ENCODE assay signal across 11 cellular contexts in genomic region chr17:76142044-76143041, GRCh38. TPM values are rescaled to one million over a fixed set of nuclear protein-coding genes. Genes with fewer than 3 reads are reported as not detected.
DNase-seq lines count a peak whose midpoint lies in the region; ATAC-seq, FAIRE-seq and TF ChIP-seq lines count a peak whose summit lies in the region.
"Had no signal": no experiment of that assay in that cellular context is flagged by ENCODE, and none has a peak within 500 bp of the region (broad histone marks: within the 10 kb centered on the region; RNA-seq: fewer than 3 reads in every experiment).

No MANE protein-coding gene starts in this region.

- dilution Hi-C loops in endothelial cell of umbilical vein (cut with MboI; ENCODE audit: extremely low pct_ligation_motif_present, low sequenced_read_pairs): no loop called here

- H3K4me3 ChIP-seq in RWPE2 (ENCODE audit: severe bottlenecking): no peak overlapping the region
- no peak overlapping the region for H3K4me3 ChIP-seq in endothelial cell of umbilical vein (replicated peaks in 1 of 3; ENCODE audit: insufficient read depth in 1 of 3, low read depth in 1 of 3, low read length in 3 of 3)
- no peak overlapping the region for H3K4me3 ChIP-seq in smooth muscle cell

- H3K4me1 ChIP-seq in RWPE2 (ENCODE audit: insufficient read depth, poor library complexity, severe bottlenecking) (no peaks in the 10 kb centered on the region), endothelial cell of umbilical vein (ENCODE audit: control insufficient read depth, extremely low read depth, insufficient read depth, low read length) (peaks cover 19% of the 10 kb centered on the region), smooth muscle cell (ENCODE audit: low read depth) (peaks cover 29% of the 10 kb centered on the region)

- H3K79me2 ChIP-seq in endothelial cell of umbilical vein (ENCODE audit: control insufficient read depth, insufficient read depth, low read length): no peaks in the 10 kb centered on the region
- H3K79me2 ChIP-seq in smooth muscle cell (ENCODE audit: low read depth): no peaks in the 10 kb centered on the region

- no peaks in the 10 kb centered on the region for H3K9me3 Mint-ChIP-seq in activated CD8-positive, alpha-beta memory T cell treated with anti-CD3 and anti-CD28 coated beads, Interleukin-2, amount 10 ng/mL, durations not matched to agents 7 days and 5 days (ENCODE audit: low read depth)

- no peak for FAIRE-seq in endothelial cell of umbilical vein (lab: Jason Lieb, UNC)

- H3K9me1 ChIP-seq in endothelial cell of umbilical vein (replicated peaks; ENCODE audit: control insufficient read depth, extremely low read depth, insufficient read depth, low read length): no peaks in the 10 kb centered on the region

- H3K9ac ChIP-seq in endothelial cell of umbilical vein (replicated peaks; ENCODE audit: extremely low read depth, insufficient read depth, low read length) (no peak overlapping the region), smooth muscle cell (ENCODE audit: low read depth) (no peak overlapping the region)

- CTCF ChIA-PET in activated CD8-positive, alpha-beta memory T cell treated with anti-CD3 and anti-CD28 coated beads, Interleukin-2, amount 10 ng/mL, durations not matched to agents 7 days and 5 days (lab: Charles Lee): interaction anchor here (0.8 to 6.7 kb wide), 7 partner anchors 8 to 138 kb away, joined by 3 to 62 read pairs (median 6); no protein-coding TSS in a partner anchor
- CTCF ChIA-PET in endothelial cell of umbilical vein (lab: Charles Lee): interaction anchor here (0.9 to 3.7 kb wide), 7 partner anchors 9 to 138 kb away, joined by 3 to 24 read pairs (median 6); no protein-coding TSS in a partner anchor

- H2AFZ ChIP-seq in endothelial cell of umbilical vein (ENCODE audit: low read depth, low read length) (peak overlapping the region; percentile 74), smooth muscle cell (ENCODE audit: low read depth) (no peak overlapping the region)

- peak overlapping the region; percentile 5 for H3K4me3 Mint-ChIP-seq in activated CD8-positive, alpha-beta memory T cell treated with anti-CD3 and anti-CD28 coated beads, Interleukin-2, amount 10 ng/mL, durations not matched to agents 7 days and 5 days

- H3K27me3 Mint-ChIP-seq in activated CD8-positive, alpha-beta memory T cell treated with anti-CD3 and anti-CD28 coated beads, Interleukin-2, amount 10 ng/mL, durations not matched to agents 7 days and 5 days: peaks cover 14% of the 10 kb centered on the region

- H3K36me3 ChIP-seq in RWPE2 (ENCODE audit: low read depth): no peaks in the 10 kb centered on the region
- no peaks in the 10 kb centered on the region for H3K36me3 ChIP-seq in endothelial cell of umbilical vein (ENCODE audit: control insufficient read depth in 2 of 2, extremely low read depth in 1 of 2, insufficient read depth in 2 of 2, low read length in 2 of 2)
- H3K36me3 ChIP-seq in smooth muscle cell (ENCODE audit: low read depth): no peaks in the 10 kb centered on the region
- H3K36me3 ChIP-seq: SJSA1 had no signal

- TF ChIP-seq CTCF in RWPE2 (IDR thresholded peaks at IDR 0.05; ENCODE audit: poor library complexity, severe bottlenecking) (no peak), endothelial cell of umbilical vein (IDR thresholded peaks at IDR 0.05; ENCODE audit: extremely low read depth in 1 of 2, insufficient read depth in 1 of 2, low read depth in 1 of 2, low read length in 2 of 2) (no peak), smooth muscle cell (IDR thresholded peaks at IDR 0.05; ENCODE audit: borderline replicate concordance, insufficient read depth, poor library complexity, severe bottlenecking) (no peak)

- no peak overlapping the region for H3K4me2 ChIP-seq in endothelial cell of umbilical vein (ENCODE audit: insufficient read depth, low read length)
- H3K4me2 ChIP-seq in smooth muscle cell: peak overlapping the region; percentile 98

- H3K4me1 Mint-ChIP-seq in activated CD8-positive, alpha-beta memory T cell treated with anti-CD3 and anti-CD28 coated beads, Interleukin-2, amount 10 ng/mL, durations not matched to agents 7 days and 5 days: peaks cover 64% of the 10 kb centered on the region

- no peaks in the 10 kb centered on the region for H3F3A ChIP-seq in smooth muscle cell (ENCODE audit: low read depth)

- H4K20me1 ChIP-seq in endothelial cell of umbilical vein (replicated peaks; ENCODE audit: control insufficient read depth, extremely low read depth, insufficient read depth, low read length) (no peaks in the 10 kb centered on the region), smooth muscle cell (ENCODE audit: low read depth) (no peaks in the 10 kb centered on the region)

- intact Hi-C loops in endothelial cell of umbilical vein (cut with micrococcal nuclease): no loop called here

- ATAC-seq in activated CD8-positive, alpha-beta memory T cell treated with anti-CD3 and anti-CD28 coated beads, Interleukin-2, amount 10 ng/mL, durations not matched to agents 7 days and 5 days: no peak
- no peak for ATAC-seq in RWPE2 (ENCODE audit: low read depth)

- H3K36me3 Mint-ChIP-seq in activated CD8-positive, alpha-beta memory T cell treated with anti-CD3 and anti-CD28 coated beads, Interleukin-2, amount 10 ng/mL, durations not matched to agents 7 days and 5 days: peaks cover 8% of the 10 kb centered on the region

- POLR2A ChIA-PET in endothelial cell of umbilical vein (lab: Charles Lee): no interaction called here

- H3K27ac Mint-ChIP-seq in activated CD8-positive, alpha-beta memory T cell treated with anti-CD3 and anti-CD28 coated beads, Interleukin-2, amount 10 ng/mL, durations not matched to agents 7 days and 5 days: peak overlapping the region; percentile 92

- DNase-seq in activated CD8-positive, alpha-beta memory T cell treated with anti-CD3 and anti-CD28 coated beads, Interleukin-2, amount 10 ng/mL, durations not matched to agents 7 days and 5 days: no peak
- no peak for DNase-seq in activated CD8-positive, alpha-beta memory T cell treated with anti-CD3 and anti-CD28 coated beads, Interleukin-2, amount 50 U/mL, for 48 hours
- DNase-seq in RWPE2 (ENCODE audit: low spot score) (peak; percentile 47), endothelial cell of umbilical vein (ENCODE audit: low read depth, low spot score) (no peak), smooth muscle cell (lab: John Stamatoyannopoulos, UW; ENCODE audit: unreplicated experiment) (no peak), NCI-H1694 treated with DMSO at 0.1 percent for 48 hours (lab: John Stamatoyannopoulos, UW) (no peak), DMS153 (lab: John Stamatoyannopoulos, UW) (no peak)
- no peak for DNase-seq in activated CD4-positive, CD25-positive, alpha-beta regulatory T cell (lab: John Stamatoyannopoulos, UW)
- DNase-seq: NCI-H1048 had no signal

- H3K27me3 ChIP-seq in RWPE2 (ENCODE audit: insufficient read depth, poor library complexity, severe bottlenecking) (peaks cover 28% of the 10 kb centered on the region), endothelial cell of umbilical vein (ENCODE audit: control insufficient read depth in 2 of 2, insufficient read depth in 2 of 2, low read length in 2 of 2) (peaks cover 16 to 22% of the 10 kb centered on the region in 2 experiments), smooth muscle cell (ENCODE audit: low read depth) (peaks cover 65% of the 10 kb centered on the region)
- H3K27me3 ChIP-seq: SJSA1 had no signal

- H3K9me3 ChIP-seq in RWPE2 (ENCODE audit: severe bottlenecking) (no peaks in the 10 kb centered on the region), endothelial cell of umbilical vein (replicated peaks; ENCODE audit: control insufficient read depth, insufficient read depth, low read length) (no peaks in the 10 kb centered on the region), smooth muscle cell (replicated peaks; ENCODE audit: low read depth) (no peaks in the 10 kb centered on the region)
- H3K9me3 ChIP-seq: SJSA1 had no signal

- 41% methylated on average over 16 of the region's 16 CpGs for WGBS in smooth muscle cell (ENCODE audit: low lambda C conversion rate)

- no peak for TF ChIP-seq POLR2A in endothelial cell of umbilical vein (IDR thresholded peaks at IDR 0.05; ENCODE audit: low read depth, low read length)

- H3K27ac ChIP-seq in RWPE2 (ENCODE audit: poor library complexity, severe bottlenecking): no peak overlapping the region
- H3K27ac ChIP-seq in endothelial cell of umbilical vein (ENCODE audit: insufficient read depth, low read depth, low read length): no peak overlapping the region
- H3K27ac ChIP-seq in smooth muscle cell (ENCODE audit: low read depth): no peak overlapping the region
- H3K27ac ChIP-seq: epithelial cell of prostate, SJSA1 had no signal

- no TSS peak for BruUV-seq in endothelial cell of umbilical vein (replicated peaks; lab: Mats Ljungman, UMichigan)

TF ChIP-seq in endothelial cell of umbilical vein, 7 proteins besides CTCF, POLR2A, EP300 and RAD21:
- TF ChIP-seq EZH2 (IDR thresholded peaks at IDR 0.05; ENCODE audit: borderline replicate concordance, low read depth, low read length, severe bottlenecking) (peak; percentile 45), JUN (IDR thresholded peaks at IDR 0.05; ENCODE audit: borderline replicate concordance, insufficient read depth, insufficient read length, low read depth) (no peak)

RNA-seq across cellular contexts. Expression of gene FOXJ1, which starts 1.3 kb away (rescaled TPM):
- under 1 TPM in 1 of 2 experiments, not detected in 1; 0.55 TPM for total RNA-seq in activated CD8-positive, alpha-beta memory T cell treated with anti-CD3 and anti-CD28 coated beads, Interleukin-2, amount 10 ng/mL, durations not matched to agents 7 days and 5 days
- total RNA-seq in endothelial cell of umbilical vein: not detected in 2 replicates
- not detected in 2 replicates for polyA plus RNA-seq in endothelial cell of umbilical vein
- not detected in 2 replicates for polyA plus RNA-seq in endothelial cell of umbilical vein (2011; cell fraction: cytosol; rRNA removed)
- polyA plus RNA-seq in endothelial cell of umbilical vein (2011; cell fraction: nucleus; rRNA removed): not detected in 2 replicates
- not detected in 2 replicates for polyA plus RNA-seq in endothelial cell of umbilical vein (2012)
- polyA minus RNA-seq in endothelial cell of umbilical vein: not detected in 2 replicates
- not detected for polyA minus RNA-seq in endothelial cell of umbilical vein (2011; cell fraction: cytosol; rRNA and poly(A)+ RNA removed)
- polyA minus RNA-seq in endothelial cell of umbilical vein (2011; cell fraction: nucleus; rRNA and poly(A)+ RNA removed): not detected in 2 replicates
- not detected in 2 replicates for total RNA-seq in smooth muscle cell
- polyA plus RNA-seq in smooth muscle cell: not detected in 2 replicates
- total RNA-seq: SJSA1 had no signal

RNA-seq across cellular contexts. Expression of gene EXOC7, which starts 38.8 kb away (rescaled TPM):
- 100 to 1,000 TPM; 132 to 137 TPM for total RNA-seq in activated CD8-positive, alpha-beta memory T cell treated with anti-CD3 and anti-CD28 coated beads, Interleukin-2, amount 10 ng/mL, durations not matched to agents 7 days and 5 days
- 122 and 137 TPM in 2 replicates for total RNA-seq in endothelial cell of umbilical vein
- polyA plus RNA-seq in endothelial cell of umbilical vein: 91.5 and 104 TPM in 2 replicates
- polyA plus RNA-seq in endothelial cell of umbilical vein (2011; cell fraction: cytosol; rRNA removed): 75.7 and 77.3 TPM in 2 replicates
- 211 and 239 TPM in 2 replicates for polyA plus RNA-seq in endothelial cell of umbilical vein (2011; cell fraction: nucleus; rRNA removed)
- 127 and 145 TPM in 2 replicates for polyA plus RNA-seq in endothelial cell of umbilical vein (2012)
- 135 and 149 TPM in 2 replicates for polyA minus RNA-seq in endothelial cell of umbilical vein
- 57.0 TPM for polyA minus RNA-seq in endothelial cell of umbilical vein (2011; cell fraction: cytosol; rRNA and poly(A)+ RNA removed)
- polyA minus RNA-seq in endothelial cell of umbilical vein (2011; cell fraction: nucleus; rRNA and poly(A)+ RNA removed): 89.1 and 93.6 TPM in 2 replicates
- 49.8 and 59.1 TPM in 2 replicates for total RNA-seq in smooth muscle cell
- 70.3 and 90.8 TPM in 2 replicates for polyA plus RNA-seq in smooth muscle cell
